ENCODE assay signal across 8 cellular contexts in the genomic region with DNA sequence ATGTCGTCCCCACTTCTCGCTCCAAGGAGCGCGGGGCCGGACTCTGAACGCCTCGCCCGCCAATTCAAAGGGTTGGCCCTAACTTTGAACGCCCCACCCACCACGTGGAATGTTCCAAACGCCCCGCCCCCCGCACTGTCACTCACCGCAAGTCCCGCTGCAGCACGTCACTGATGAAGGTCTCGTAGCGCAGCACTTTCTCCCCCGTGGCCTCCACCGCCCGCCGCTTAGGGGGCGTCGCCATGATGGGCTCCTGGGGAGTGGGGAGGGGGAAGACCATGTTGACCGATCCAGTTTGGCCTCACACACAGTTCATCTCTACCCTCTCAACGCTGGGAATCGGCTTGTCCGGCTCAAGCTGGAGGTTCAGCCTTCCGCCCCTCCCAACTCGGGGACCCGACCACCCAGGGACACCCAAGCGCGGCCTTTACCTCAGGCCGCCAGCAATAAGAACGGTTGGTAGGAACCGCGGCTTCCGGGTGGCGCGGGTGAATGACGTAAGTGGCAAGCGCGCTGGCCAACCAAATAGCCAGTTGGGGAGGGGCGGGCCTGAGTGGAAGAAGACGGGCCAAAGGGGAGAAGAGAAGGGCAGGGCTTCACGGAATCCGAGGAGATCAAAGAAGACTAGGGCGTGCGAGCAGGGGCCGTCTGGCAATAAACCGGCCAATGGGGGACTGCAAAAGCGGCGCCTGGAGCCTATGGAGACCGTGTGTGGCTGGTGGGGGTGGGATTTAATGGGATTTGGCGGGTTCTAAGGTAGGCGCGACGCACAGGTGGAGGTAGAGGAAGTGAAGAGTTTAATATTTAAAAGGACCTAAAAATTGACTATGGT. TPM values are rescaled to one million over a fixed set of nuclear protein-coding genes. Genes with fewer than 3 reads are reported as not detected.
DNase-seq lines count a peak whose midpoint lies in the region; ATAC-seq and TF ChIP-seq lines count a peak whose summit lies in the region.

A gene with protein sequence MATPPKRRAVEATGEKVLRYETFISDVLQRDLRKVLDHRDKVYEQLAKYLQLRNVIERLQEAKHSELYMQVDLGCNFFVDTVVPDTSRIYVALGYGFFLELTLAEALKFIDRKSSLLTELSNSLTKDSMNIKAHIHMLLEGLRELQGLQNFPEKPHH (minus strand): TSS at position 497 of the 832 bp plus-strand sequence. CDS start 253 bp downstream, at position 244.

- H3K27me3 Mint-ChIP-seq in activated T-cell treated with anti-CD3 and anti-CD28 coated beads, Interleukin-2, amount 50 U/mL, for 24 hours, result peaks cover 28% of the 10 kb centered on the region

- peaks cover 3% of the 10 kb centered on the region for H3K9me3 Mint-ChIP-seq in activated T-cell treated with anti-CD3 and anti-CD28 coated beads, Interleukin-2, amount 50 U/mL, for 24 hours

- H3K9me3 ChIP-seq in mucosa of stomach (ENCODE audit: control insufficient read depth, low read length), result no peaks in the 10 kb centered on the region

- H3K9ac ChIP-seq in mucosa of stomach (ENCODE audit: low read length), result peak within 1 kb of the TSS; percentile 95

- H3K4me3 ChIP-seq in epithelial cell of proximal tubule (ENCODE audit: low read depth, low read length) (peak within 1 kb of the TSS; percentile 73), mucosa of stomach (ENCODE audit: low read length) (peak within 1 kb of the TSS; percentile 84)

- peaks cover 65% of the 10 kb centered on the region for H3K36me3 Mint-ChIP-seq in activated T-cell treated with anti-CD3 and anti-CD28 coated beads, Interleukin-2, amount 50 U/mL, for 24 hours (ENCODE audit: low read depth)

- no peaks in the 10 kb centered on the region for H3K4me1 ChIP-seq in mucosa of stomach (ENCODE audit: control insufficient read depth, insufficient read depth, low read length)

- in situ Hi-C loops in KBM-7 (cut with MboI; ENCODE audit: low pct_unique_long_range_greater_than_20kb, low sequenced_read_pairs), result no loop called here

- H3K27me3 ChIP-seq in mucosa of stomach (ENCODE audit: control insufficient read depth, insufficient read depth, low read length), result no peaks in the 10 kb centered on the region

- no peaks in the 10 kb centered on the region for H3K36me3 ChIP-seq in mucosa of stomach (ENCODE audit: control insufficient read depth, insufficient read depth, low read length)

- peaks cover 56% of the 10 kb centered on the region for H3K4me1 Mint-ChIP-seq in activated T-cell treated with anti-CD3 and anti-CD28 coated beads, Interleukin-2, amount 50 U/mL, for 24 hours (ENCODE audit: low read depth)

- DNase-seq in DMS114 treated with DMSO at 0.1 percent for 48 hours (lab: John Stamatoyannopoulos, UW; ENCODE audit: unreplicated experiment), result peak; percentile 89
- peak; percentile 98 for DNase-seq in KBM-7
- DNase-seq in activated T-cell treated with anti-CD3 and anti-CD28 coated beads, Interleukin-2, amount 50 U/mL, for 24 hours, result peak; percentile 92
- peak; percentile 56 for DNase-seq in epithelial cell of proximal tubule (ENCODE audit: low read depth)
- peak; percentile 74 to 77 for DNase-seq in stimulated activated CD8-positive, alpha-beta memory T cell treated with anti-CD3 and anti-CD28 coated beads, Interleukin-7, amount 100 ng/mL, for 1 hour (ENCODE audit: low read depth in 2 of 2)

- no peak for TF ChIP-seq CTCF in epithelial cell of proximal tubule (conservative IDR thresholded peaks at IDR 0.05; ENCODE audit: low read depth, low read length)

- peak within 1 kb of the TSS; percentile 90 for H3K4me3 Mint-ChIP-seq in activated T-cell treated with anti-CD3 and anti-CD28 coated beads, Interleukin-2, amount 50 U/mL, for 24 hours

- ATAC-seq in GM21619 (IDR thresholded peaks at IDR 0.05; ENCODE audit: unreplicated experiment), result peak; percentile 81

- H3K27ac Mint-ChIP-seq in activated T-cell treated with anti-CD3 and anti-CD28 coated beads, Interleukin-2, amount 50 U/mL, for 24 hours, result peak within 1 kb of the TSS; percentile 99

TF ChIP-seq in PFSK-1, 5 proteins besides CTCF, POLR2A, EP300 and RAD21:
- TF ChIP-seq, protein P1, sequence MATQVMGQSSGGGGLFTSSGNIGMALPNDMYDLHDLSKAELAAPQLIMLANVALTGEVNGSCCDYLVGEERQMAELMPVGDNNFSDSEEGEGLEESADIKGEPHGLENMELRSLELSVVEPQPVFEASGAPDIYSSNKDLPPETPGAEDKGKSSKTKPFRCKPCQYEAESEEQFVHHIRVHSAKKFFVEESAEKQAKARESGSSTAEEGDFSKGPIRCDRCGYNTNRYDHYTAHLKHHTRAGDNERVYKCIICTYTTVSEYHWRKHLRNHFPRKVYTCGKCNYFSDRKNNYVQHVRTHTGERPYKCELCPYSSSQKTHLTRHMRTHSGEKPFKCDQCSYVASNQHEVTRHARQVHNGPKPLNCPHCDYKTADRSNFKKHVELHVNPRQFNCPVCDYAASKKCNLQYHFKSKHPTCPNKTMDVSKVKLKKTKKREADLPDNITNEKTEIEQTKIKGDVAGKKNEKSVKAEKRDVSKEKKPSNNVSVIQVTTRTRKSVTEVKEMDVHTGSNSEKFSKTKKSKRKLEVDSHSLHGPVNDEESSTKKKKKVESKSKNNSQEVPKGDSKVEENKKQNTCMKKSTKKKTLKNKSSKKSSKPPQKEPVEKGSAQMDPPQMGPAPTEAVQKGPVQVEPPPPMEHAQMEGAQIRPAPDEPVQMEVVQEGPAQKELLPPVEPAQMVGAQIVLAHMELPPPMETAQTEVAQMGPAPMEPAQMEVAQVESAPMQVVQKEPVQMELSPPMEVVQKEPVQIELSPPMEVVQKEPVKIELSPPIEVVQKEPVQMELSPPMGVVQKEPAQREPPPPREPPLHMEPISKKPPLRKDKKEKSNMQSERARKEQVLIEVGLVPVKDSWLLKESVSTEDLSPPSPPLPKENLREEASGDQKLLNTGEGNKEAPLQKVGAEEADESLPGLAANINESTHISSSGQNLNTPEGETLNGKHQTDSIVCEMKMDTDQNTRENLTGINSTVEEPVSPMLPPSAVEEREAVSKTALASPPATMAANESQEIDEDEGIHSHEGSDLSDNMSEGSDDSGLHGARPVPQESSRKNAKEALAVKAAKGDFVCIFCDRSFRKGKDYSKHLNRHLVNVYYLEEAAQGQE (IDR thresholded peaks at IDR 0.05; ENCODE audit: insufficient read depth in 1 of 2, low read depth in 2 of 2, low read length in 2 of 2), result no peak
- peak; percentile 59; the same call in 1 of the 2 replicates for TF ChIP-seq TAF1 (IDR thresholded peaks at IDR 0.05; ENCODE audit: borderline replicate concordance, insufficient read depth, low read length)
- no peak for TF ChIP-seq FOXP2 (optimal IDR thresholded peaks at IDR 0.05; ENCODE audit: borderline replicate concordance, extremely low read depth, extremely low read length, insufficient read depth)
- peak; percentile 66 for TF ChIP-seq POLR2AphosphoS5 (IDR thresholded peaks at IDR 0.05; ENCODE audit: low read depth, low read length)
- TF ChIP-seq SIN3A (IDR thresholded peaks at IDR 0.05; ENCODE audit: borderline replicate concordance, insufficient read depth, low read length), result no peak

RNA-seq across cellular contexts. Expression of the gene that starts here (rescaled TPM):
- 181 TPM for polyA plus RNA-seq in PFSK-1 (2012; ENCODE audit: insufficient read length, low read depth)
- total RNA-seq in epithelial cell of proximal tubule, result 133 and 178 TPM in 2 replicates

Comparison
In these comparisons a context has a peak if more than half of its experiments do, and no peak if none do; other contexts are left out.
1. Peak in every context shown above with its lines: DNase-seq, ATAC-seq and H3K4me3 ChIP-seq.